In genomic region chr16:57769541-57770145, GRCh38 we compare ENCODE assay signal across 29 cellular contexts.
"Had no signal": no experiment of that assay in that cellular context is flagged by ENCODE, and none has a peak within 500 bp of the region (broad histone marks: within the 10 kb centered on the region; RNA-seq: fewer than 3 reads in every experiment).

No MANE protein-coding gene starts in this region.

- DNase-seq: activated CD4-positive, alpha-beta T cell treated with anti-CD3 and anti-CD28 coated beads, Interleukin-2, amount 10 ng/mL, durations not matched to agents 24 days and 14 days; activated CD4-positive, alpha-beta T cell treated with anti-CD3 and anti-CD28 coated beads, Interleukin-2, amount 50 U/mL, for 4 hours; activated CD8-positive, alpha-beta T cell treated with anti-CD3 and anti-CD28 coated beads for 36 hours; activated effector memory CD4-positive, alpha-beta T cell treated with anti-CD3 and anti-CD28 coated beads, Interleukin-2, amount 50 U/mL, for 16 hours; activated naive CD4-positive, alpha-beta T cell; activated naive CD8-positive, alpha-beta T cell treated with anti-CD3 and anti-CD28 coated beads, Interleukin-2, amount 10 ng/mL, durations not matched to agents 7 days and 5 days; activated T-cell treated with anti-CD3 and anti-CD28 coated beads, Interleukin-2, amount 50 U/mL, for 1 hour; activated T-cell treated with anti-CD3 and anti-CD28 coated beads, Interleukin-2, amount 50 U/mL, for 72 hours; amygdala; Kasumi-1; MG63; NCI-H1048; NCI-H1105 treated with DMSO at 0.1 percent for 48 hours; NCI-H1436; NCI-H1694 treated with DMSO at 0.1 percent for 48 hours; NCI-H2029; NCI-H2171; NCI-H526; NCI-H748 treated with DMSO at 0.1 percent for 48 hours; NK-92 treated with Interleukin-12 subunit alpha and Interleukin-12 subunit beta, amount 100 ng/mL, for 24 hours; PC-3; Right ventricle myocardium superior; SJCRH30; T1000 had no signal

- H3K9me3 ChIP-seq: ascending aorta, MG63, SJCRH30 had no signal

- H3K36me3 ChIP-seq: SJCRH30 had no signal

- H3K4me3 ChIP-seq: ascending aorta, cardiac muscle cell, MG63, SJCRH30, SK-N-MC had no signal

- H3K4me1 ChIP-seq: ascending aorta, SJCRH30 had no signal

- H3K27me3 ChIP-seq: ascending aorta, cardiac muscle cell, MG63, SJCRH30 had no signal

- ATAC-seq: activated CD8-positive, alpha-beta T cell treated with anti-CD3 and anti-CD28 coated beads for 36 hours; activated T-cell treated with anti-CD3 and anti-CD28 coated beads, Interleukin-2, amount 50 U/mL, for 72 hours; activated T-helper 17 cell treated with anti-CD3 and anti-CD28 coated beads, Interleukin-2, amount 50 U/mL, for 72 hours; PC-3 had no signal

- H3K27ac ChIP-seq: ascending aorta, cardiac muscle cell, RWPE1, SJCRH30, SK-N-MC had no signal
